ENCODE assay signal across 8 cellular contexts in genomic region chr6:137866914-137867684, GRCh38. TPM values are rescaled to one million over a fixed set of nuclear protein-coding genes. Genes with fewer than 3 reads are reported as not detected.
DNase-seq lines count a peak whose midpoint lies in the region; ATAC-seq and TF ChIP-seq lines count a peak whose summit lies in the region.

TSS of gene TNFAIP3 (plus strand) at chr6:137867259. CDS start at chr6:137871228, 3,969 bp downstream.

- TF ChIP-seq CTCF in BE2C (IDR thresholded peaks at IDR 0.05; ENCODE audit: low read depth, low read length) = peak; percentile 56

- peak within 1 kb of the TSS; percentile 99 for H3K27ac Mint-ChIP-seq in activated CD4-positive, alpha-beta T cell treated with anti-CD3 and anti-CD28 coated beads for 36 hours

- POLR2A ChIA-PET in activated CD4-positive, alpha-beta T cell treated with anti-CD3 and anti-CD28 coated beads for 36 hours (lab: Charles Lee) = interaction anchor here (0.6 to 2.2 kb wide), 11 partner anchors 16 to 161 kb away, joined by 3 to 9 read pairs (median 5); no protein-coding TSS in a partner anchor

- H3K27me3 ChIP-seq in BE2C = peaks cover 58% of the 10 kb centered on the region

- no peaks in the 10 kb centered on the region for H3K27me3 Mint-ChIP-seq in activated CD4-positive, alpha-beta T cell treated with anti-CD3 and anti-CD28 coated beads for 36 hours

- peak within 1 kb of the TSS; percentile 91 for H3K4me3 Mint-ChIP-seq in activated CD4-positive, alpha-beta T cell treated with anti-CD3 and anti-CD28 coated beads for 36 hours

- H3K9me3 ChIP-seq in BE2C = no peaks in the 10 kb centered on the region

- no peaks in the 10 kb centered on the region for H3K36me3 ChIP-seq in BE2C

- DNase-seq in BE2C (peak; percentile 83), NCI-H460 (ENCODE audit: extremely low read depth, low read depth) (peak; percentile 92), left kidney (ENCODE audit: low read depth, low spot score) (peak; percentile 96)
- peak; percentile 96 for DNase-seq in activated CD4-positive, alpha-beta T cell treated with anti-CD3 and anti-CD28 coated beads for 36 hours
- peak; percentile 96 for DNase-seq in stimulated activated CD4-positive, alpha-beta T cell treated with anti-CD3 and anti-CD28 coated beads, Interleukin-1b, Interleukin-23, amount 100 ng/mL, for 48 hours

- ATAC-seq in GM19035 (IDR thresholded peaks at IDR 0.05; ENCODE audit: unreplicated experiment) (peak; percentile 72), HG03342 (IDR thresholded peaks at IDR 0.05; ENCODE audit: unreplicated experiment) (peak; percentile 63)
- ATAC-seq in activated CD4-positive, alpha-beta T cell treated with anti-CD3 and anti-CD28 coated beads for 36 hours = peak; percentile 65

- CTCF ChIA-PET in activated CD4-positive, alpha-beta T cell treated with anti-CD3 and anti-CD28 coated beads for 36 hours (lab: Charles Lee) = interaction anchor here (0.6 to 10.9 kb wide), 52 partner anchors 9 to 210 kb away, joined by 3 to 137 read pairs (median 4); no protein-coding TSS in a partner anchor

- H3K4me3 ChIP-seq in BE2C (ENCODE audit: low read depth, low read length) = peak within 1 kb of the TSS; percentile 62

- peaks cover 50% of the 10 kb centered on the region for H3K36me3 Mint-ChIP-seq in activated CD4-positive, alpha-beta T cell treated with anti-CD3 and anti-CD28 coated beads for 36 hours (ENCODE audit: low read depth)

- H3K9me3 Mint-ChIP-seq in activated CD4-positive, alpha-beta T cell treated with anti-CD3 and anti-CD28 coated beads for 36 hours (ENCODE audit: low read depth) = no peaks in the 10 kb centered on the region

- peaks cover 32% of the 10 kb centered on the region for H3K4me1 Mint-ChIP-seq in activated CD4-positive, alpha-beta T cell treated with anti-CD3 and anti-CD28 coated beads for 36 hours

- intact Hi-C loops in activated CD4-positive, alpha-beta T cell treated with anti-CD3 and anti-CD28 coated beads for 36 hours (cut with DNase I, micrococcal nuclease) = loop anchor here (1.0 to 5.0 kb wide), 11 partner anchors 18 to 240 kb away; partner anchors contain the start of gene PERP (in 1 of the 2)

- H3K27ac ChIP-seq in cingulate gyrus (ENCODE audit: low read depth, low read length) = peak within 1 kb of the TSS; percentile 47

- no peaks in the 10 kb centered on the region; the same call in 1 of the 2 replicates for H3K4me1 ChIP-seq in BE2C

RNA-seq across cellular contexts. Expression of gene TNFAIP3, which starts in this region (rescaled TPM):
- 0.49 TPM for polyA plus RNA-seq in BE2C (2012; ENCODE audit: insufficient read depth, insufficient read length, low read depth)
- 94.8 and 109 TPM in 2 replicates for total RNA-seq in NCI-H460 (2014; rRNA removed; shearing (Covaris generic))
- 51.3 and 58.4 TPM in 2 replicates for polyA plus RNA-seq in NCI-H460 (2014; cell fraction: nucleus; rRNA removed)
- total RNA-seq in activated CD4-positive, alpha-beta T cell treated with anti-CD3 and anti-CD28 coated beads for 36 hours = 100 to 1,000 TPM; 284 to 371 TPM

Comparison
In these comparisons a context has a peak if more than half of its experiments do, and no peak if none do; other contexts are left out.
1. Peak in every context shown above with its lines: DNase-seq, ATAC-seq, H3K4me3 ChIP-seq and H3K27ac ChIP-seq.